10 cellular contexts compared by ENCODE assay signal in the genomic region with DNA sequence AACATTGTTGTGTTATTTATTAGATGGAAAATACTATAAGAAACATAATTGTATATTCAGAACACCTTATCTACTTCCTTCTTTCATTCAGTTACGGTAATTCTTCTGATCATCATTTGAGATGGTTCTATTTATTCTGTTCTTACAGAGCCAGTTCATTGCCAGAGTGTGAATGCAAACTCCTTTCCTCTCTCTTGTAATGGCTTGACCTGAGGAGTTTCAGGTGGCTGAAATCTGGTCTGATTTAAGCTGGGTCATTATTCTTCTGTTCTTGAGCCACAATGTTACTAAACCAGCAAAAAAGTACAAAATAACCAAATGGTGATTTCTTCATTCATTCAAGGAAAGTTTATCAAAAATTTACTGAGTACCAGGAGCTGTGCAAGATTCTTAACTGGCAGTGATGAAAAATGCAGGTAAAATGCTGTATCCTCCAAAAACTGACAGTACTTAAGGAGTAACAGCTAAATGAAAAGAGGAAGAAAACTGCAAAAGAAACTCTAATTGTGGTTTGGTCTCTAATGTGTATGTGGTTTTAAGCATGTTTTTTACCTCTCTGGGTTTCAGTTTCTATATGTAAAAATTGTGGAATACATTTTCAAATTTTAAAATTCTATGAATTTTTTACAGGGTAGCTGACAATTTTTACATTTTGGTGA.
DNase-seq lines count a peak whose midpoint lies in the region; ATAC-seq and TF ChIP-seq lines count a peak whose summit lies in the region.
"Had no signal": no experiment of that assay in that cellular context is flagged by ENCODE, and none has a peak within 500 bp of the region (broad histone marks: within the 10 kb centered on the region; RNA-seq: fewer than 3 reads in every experiment).

No MANE protein-coding gene starts in this region.

- POLR2A ChIA-PET in PC-9 (lab: Charles Lee; ENCODE audit: unreplicated experiment), result no interaction called here

- H3K4me1 ChIP-seq in KMS-11 (ENCODE audit: low read depth, poor library complexity, severe bottlenecking), result peaks cover 34% of the 10 kb centered on the region
- no peaks in the 10 kb centered on the region for H3K4me1 ChIP-seq in PC-9 (replicated peaks; ENCODE audit: insufficient read depth)

- no peak overlapping the region for H3K4me3 ChIP-seq in KMS-11 (IDR thresholded peaks at IDR 0.05; ENCODE audit: insufficient read depth, low read depth, low read length)
- H3K4me3 ChIP-seq in PC-9, result no peak overlapping the region

- H3K27ac ChIP-seq in KMS-11 (peak overlapping the region; percentile 62), substantia nigra (ENCODE audit: low read depth, low read length, poor library complexity, severe bottlenecking) (no peak overlapping the region), PC-9 (no peak overlapping the region)

- intact Hi-C loops in left ventricle myocardium superior (cut with micrococcal nuclease), result no loop called here
- intact Hi-C loops in PC-9 (cut with micrococcal nuclease; ENCODE audit: unreplicated experiment), result no loop called here

- no peaks in the 10 kb centered on the region for H3F3A ChIP-seq in PC-9 (ENCODE audit: insufficient read depth, low read depth)

- H3K4me2 ChIP-seq in KMS-11 (peak overlapping the region; percentile 71), PC-9 (no peak overlapping the region)

- no peaks in the 10 kb centered on the region for H4K20me1 ChIP-seq in KMS-11 (ENCODE audit: insufficient read depth)
- H4K20me1 ChIP-seq in PC-9 (ENCODE audit: insufficient read depth), result no peaks in the 10 kb centered on the region

- H3K9ac ChIP-seq in KMS-11, result no peak overlapping the region

- BruUV-seq in PC-9 (replicated peaks; lab: Mats Ljungman, UMichigan), result no TSS peak

- CTCF ChIA-PET in PC-9 (lab: Charles Lee), result no interaction called here

- peak; percentile 8 for DNase-seq in GM13977 (ENCODE audit: low spot score)
- DNase-seq in substantia nigra (lab: John Stamatoyannopoulos, UW), result no peak
- DNase-seq in NCI-H510A (lab: John Stamatoyannopoulos, UW), result no peak
- no peak for DNase-seq in left ventricle myocardium superior
- DNase-seq in PC-9, result no peak
- DNase-seq: activated gamma-delta T cell treated with Interleukin-2 at 50 U/mL for 16 hours, NCI-H526 treated with DMSO at 0.1 percent for 48 hours had no signal

- peak; percentile 95 for ATAC-seq in GM19463 (IDR thresholded peaks at IDR 0.05; ENCODE audit: unreplicated experiment)
- ATAC-seq in HG02970 (IDR thresholded peaks at IDR 0.05; ENCODE audit: low FRiP score, unreplicated experiment), result peak; percentile 99
- no peak for ATAC-seq in left ventricle myocardium superior

- H3K79me2 ChIP-seq in KMS-11 (ENCODE audit: insufficient read depth, low read depth), result no peaks in the 10 kb centered on the region
- no peaks in the 10 kb centered on the region for H3K79me2 ChIP-seq in PC-9 (ENCODE audit: low read depth)

- H3K9me3 ChIP-seq in PC-9 (ENCODE audit: insufficient read depth, low read depth), result no peaks in the 10 kb centered on the region

- no peaks in the 10 kb centered on the region for H3K9me2 ChIP-seq in PC-9 (ENCODE audit: insufficient read depth)

- no peaks in the 10 kb centered on the region for H3K27me3 ChIP-seq in KMS-11 (ENCODE audit: insufficient read depth, low read depth)
- no peaks in the 10 kb centered on the region for H3K27me3 ChIP-seq in PC-9 (ENCODE audit: insufficient read depth, low read depth)

- H3K36me3 ChIP-seq in KMS-11 (ENCODE audit: insufficient read depth) (no peaks in the 10 kb centered on the region), PC-9 (ENCODE audit: low read depth) (no peaks in the 10 kb centered on the region)

- TF ChIP-seq CTCF in GM13977 (IDR thresholded peaks at IDR 0.05; ENCODE audit: extremely low read depth, insufficient read depth, missing control alignments) (no peak), KMS-11 (conservative IDR thresholded peaks at IDR 0.05; ENCODE audit: low read depth, low read length) (no peak), PC-9 (conservative IDR thresholded peaks at IDR 0.05) (no peak)

- in situ Hi-C loops in GM13977 (cut with MboI; ENCODE audit: low pct_unique_long_range_greater_than_20kb, low sequenced_read_pairs, unreplicated experiment), result no loop called here

- H2AFZ ChIP-seq in KMS-11 (ENCODE audit: low read depth), result no peak overlapping the region
- no peak overlapping the region for H2AFZ ChIP-seq in PC-9
